21 cellular contexts compared by ENCODE assay signal in the genomic region with DNA sequence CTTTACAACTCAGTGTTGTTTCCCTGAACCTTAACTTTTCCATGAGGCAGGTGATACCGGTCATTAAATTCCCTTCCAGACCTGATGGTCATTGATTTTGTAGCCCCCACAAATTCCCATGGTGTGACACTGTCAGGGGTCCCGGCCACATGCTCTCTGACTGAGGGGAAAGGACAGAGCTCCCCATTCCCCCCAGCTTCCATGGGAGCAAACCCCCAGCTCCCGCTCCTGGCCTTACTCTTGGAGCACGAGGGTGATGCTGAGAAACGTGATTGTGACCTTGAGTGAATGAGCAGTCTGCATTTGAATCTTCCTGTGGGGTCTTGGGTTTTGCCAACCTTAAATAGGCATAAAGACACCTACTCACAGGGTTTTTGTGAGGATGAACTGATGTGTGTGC.
"Had no signal": no experiment of that assay in that cellular context is flagged by ENCODE, and none has a peak within 500 bp of the region (broad histone marks: within the 10 kb centered on the region; RNA-seq: fewer than 3 reads in every experiment).

No MANE protein-coding gene starts in this region.

- H3K4me3 ChIP-seq: colonic mucosa, dorsolateral prefrontal cortex, esophagus squamous epithelium, gastrocnemius medialis, gastroesophageal sphincter, heart left ventricle, heart right ventricle had no signal

- ATAC-seq: effector memory CD8-positive, alpha-beta T cell; esophagus mucosa; foreskin keratinocyte; gastrocnemius medialis; gastroesophageal sphincter had no signal

- H3K27me3 Mint-ChIP-seq: dendritic cell treated with granulocyte-macrophage colony-stimulating factor and Interleukin-4, amounts not matched to agents 40 ng/mL and 50 ng/mL, for 4 days had no signal

- H3K27ac ChIP-seq: colonic mucosa, epithelial cell of prostate, esophagus squamous epithelium, foreskin keratinocyte, gastrocnemius medialis, gastroesophageal sphincter, heart left ventricle, heart right ventricle had no signal

- H3K9me3 ChIP-seq: colonic mucosa, esophagus squamous epithelium, gastrocnemius medialis, heart right ventricle had no signal

- DNase-seq: colonic mucosa; cortex of kidney; dermis blood vessel endothelial cell; effector CD4-positive, alpha-beta T cell; effector CD8-positive, alpha-beta T cell; effector memory CD4-positive, alpha-beta T cell; effector memory CD8-positive, alpha-beta T cell; erythroblast; esophagus squamous epithelium; foreskin fibroblast; foreskin keratinocyte; foreskin melanocyte; gastrocnemius medialis; glutamatergic neuron; heart left ventricle; heart right ventricle had no signal

- H3K4me1 ChIP-seq: colonic mucosa, esophagus squamous epithelium, foreskin keratinocyte, gastrocnemius medialis, gastroesophageal sphincter had no signal

- H3K4me3 Mint-ChIP-seq: dendritic cell treated with granulocyte-macrophage colony-stimulating factor and Interleukin-4, amounts not matched to agents 40 ng/mL and 50 ng/mL, for 4 days; effector memory CD8-positive, alpha-beta T cell had no signal

- H3K27me3 ChIP-seq: colonic mucosa, dorsolateral prefrontal cortex, esophagus squamous epithelium, foreskin keratinocyte, gastrocnemius medialis, gastroesophageal sphincter, heart left ventricle had no signal

- H3K27ac Mint-ChIP-seq: dendritic cell treated with granulocyte-macrophage colony-stimulating factor and Interleukin-4, amounts not matched to agents 40 ng/mL and 50 ng/mL, for 4 days; effector memory CD8-positive, alpha-beta T cell had no signal

- H3K9me3 Mint-ChIP-seq: dendritic cell treated with granulocyte-macrophage colony-stimulating factor and Interleukin-4, amounts not matched to agents 40 ng/mL and 50 ng/mL, for 4 days; effector memory CD8-positive, alpha-beta T cell had no signal

- H3K36me3 ChIP-seq: colonic mucosa, esophagus squamous epithelium, gastrocnemius medialis, gastroesophageal sphincter, heart left ventricle, heart right ventricle had no signal
